In genomic region chr6:43506667-43507471, GRCh38 we compare ENCODE assay signal across 8 cellular contexts. TPM values are rescaled to one million over a fixed set of nuclear protein-coding genes. Genes with fewer than 3 reads are reported as not detected.
DNase-seq lines count a peak whose midpoint lies in the region; ATAC-seq, FAIRE-seq and TF ChIP-seq lines count a peak whose summit lies in the region.

No MANE protein-coding gene starts in this region.

- H3K27ac Mint-ChIP-seq in activated B cell treated with CpG ODN at 0.5 μM for 24 hours, result no peak overlapping the region

- peak; percentile 41 for FAIRE-seq in keratinocyte (lab: Jason Lieb, UNC)

- H3K4me3 ChIP-seq in mammary epithelial cell (replicated peaks in 1 of 3; ENCODE audit: insufficient read depth in 1 of 3, low read depth in 2 of 3, low read length in 3 of 3) (no peak overlapping the region), keratinocyte (ENCODE audit: control insufficient read depth in 2 of 3, extremely low read depth in 1 of 3, insufficient read depth in 2 of 3, low read depth in 1 of 3, low read length in 3 of 3) (no peak overlapping the region)

- H3K27ac ChIP-seq in mammary epithelial cell (ENCODE audit: insufficient read depth, low read depth, low read length) (no peak overlapping the region), keratinocyte (ENCODE audit: control insufficient read depth, insufficient read depth, low read length) (no peak overlapping the region)

- H3K36me3 ChIP-seq in mammary epithelial cell (ENCODE audit: insufficient read depth, low read length) (peaks cover 17% of the 10 kb centered on the region), keratinocyte (ENCODE audit: control insufficient read depth in 2 of 2, extremely low read depth in 1 of 2, insufficient read depth in 2 of 2, low read length in 2 of 2) (peaks cover 29 to 32% of the 10 kb centered on the region in 2 experiments)

- no peaks in the 10 kb centered on the region for H3K9me3 Mint-ChIP-seq in activated B cell treated with CpG ODN at 0.5 μM for 24 hours

- no peaks in the 10 kb centered on the region for H4K20me1 ChIP-seq in mammary epithelial cell (ENCODE audit: insufficient read depth, low read length)
- no peaks in the 10 kb centered on the region for H4K20me1 ChIP-seq in keratinocyte (ENCODE audit: control insufficient read depth, extremely low read depth, insufficient read depth, low read length)

- no peak overlapping the region for H2AFZ ChIP-seq in mammary epithelial cell (ENCODE audit: low read depth, low read length)
- no peak overlapping the region for H2AFZ ChIP-seq in keratinocyte (ENCODE audit: control insufficient read depth, low read length)

- no TSS peak for BruUV-seq in mammary epithelial cell (replicated peaks; lab: Mats Ljungman, UMichigan)

- peaks cover 12% of the 10 kb centered on the region for H3K4me1 ChIP-seq in mammary epithelial cell (ENCODE audit: insufficient read depth, low read length)
- H3K4me1 ChIP-seq in keratinocyte (ENCODE audit: control insufficient read depth, extremely low read depth, insufficient read depth, low read length), result peaks cover 15% of the 10 kb centered on the region

- H3K27me3 ChIP-seq in mammary epithelial cell (ENCODE audit: insufficient read depth, low read length) (no peaks in the 10 kb centered on the region), keratinocyte (ENCODE audit: control insufficient read depth, extremely low read depth, insufficient read depth, low read length) (peaks cover 10% of the 10 kb centered on the region)

- in situ Hi-C loops in mammary epithelial cell (cut with MboI; ENCODE audit: low sequenced_read_pairs in 2 of 2), result no loop called here

- peaks cover 19% of the 10 kb centered on the region for H3K4me1 Mint-ChIP-seq in activated B cell treated with CpG ODN at 0.5 μM for 24 hours

- H3K4me2 ChIP-seq in mammary epithelial cell (ENCODE audit: insufficient read depth, low read depth, low read length) (no peak overlapping the region), keratinocyte (ENCODE audit: control insufficient read depth, extremely low read depth, insufficient read depth, low read depth, low read length) (no peak overlapping the region)

- WGBS in mammary epithelial cell (ENCODE audit: low coverage, missing lambda C conversion rate), result 21% methylated on average over 14 of the region's 14 CpGs

- no peak overlapping the region for H3K4me3 Mint-ChIP-seq in activated B cell treated with CpG ODN at 0.5 μM for 24 hours

- H3K36me3 Mint-ChIP-seq in activated B cell treated with CpG ODN at 0.5 μM for 24 hours (ENCODE audit: low read depth), result peaks cover 51% of the 10 kb centered on the region

- H3K9ac ChIP-seq in mammary epithelial cell (ENCODE audit: insufficient read depth, low read length), result no peak overlapping the region
- H3K9ac ChIP-seq in keratinocyte (ENCODE audit: control insufficient read depth, extremely low read depth, insufficient read depth, low read length), result no peak overlapping the region

- H3K79me2 ChIP-seq in mammary epithelial cell (ENCODE audit: insufficient read depth, low read length) (no peaks in the 10 kb centered on the region), keratinocyte (ENCODE audit: control insufficient read depth, insufficient read depth, low read length) (no peaks in the 10 kb centered on the region)

- H3K9me1 ChIP-seq in keratinocyte (ENCODE audit: control insufficient read depth, extremely low read depth, insufficient read depth, low read length), result no peaks in the 10 kb centered on the region

- intact Hi-C loops in activated B cell treated with CpG ODN at 0.5 μM for 24 hours (cut with micrococcal nuclease), result loop anchor here (1.0 to 5.0 kb wide), 8 partner anchors 30 to 572 kb away; partner anchors contain the start of genes CRIP3, DLK2, DNPH1 and TJAP1
- intact Hi-C loops in mammary epithelial cell (cut with micrococcal nuclease), result loop anchor here (1.0 kb wide), 3 partner anchors 53 to 244 kb away; no protein-coding TSS in a partner anchor

- H3K9me3 ChIP-seq in mammary epithelial cell (replicated peaks; ENCODE audit: insufficient read depth, low read length) (no peaks in the 10 kb centered on the region), keratinocyte (ENCODE audit: control insufficient read depth, low read depth, low read length) (no peaks in the 10 kb centered on the region)

- dilution Hi-C loops in mammary epithelial cell (cut with HindIII; ENCODE audit: low sequenced_read_pairs), result no loop called here
- dilution Hi-C loops in keratinocyte (cut with MboI; ENCODE audit: extremely low pct_ligation_motif_present, low sequenced_read_pairs), result no loop called here

- CTCF ChIA-PET in activated B cell treated with CpG ODN at 0.5 μM for 24 hours (lab: Charles Lee), result interaction anchor here (0.7 to 3.6 kb wide), 20 partner anchors 10 to 364 kb away, joined by 3 to 33 read pairs (median 4); partner anchors contain the start of genes ABCC10, CRIP3, DLK2 and DNPH1
- CTCF ChIA-PET in mammary epithelial cell (lab: Charles Lee; ENCODE audit: low non-redundant PET), result no interaction called here

- ATAC-seq in HG02759 (IDR thresholded peaks at IDR 0.05; ENCODE audit: unreplicated experiment), result peak; percentile 49
- ATAC-seq in activated B cell treated with CpG ODN at 0.5 μM for 24 hours (ENCODE audit: low read depth), result peak; percentile 60
- ATAC-seq in GM19397 (IDR thresholded peaks at IDR 0.05; ENCODE audit: unreplicated experiment), result no peak

- DNase-seq in EL, result peak; percentile 80
- peak; percentile 66 for DNase-seq in NCI-H2227 treated with DMSO at 0.1 percent for 48 hours (lab: John Stamatoyannopoulos, UW)
- DNase-seq in activated B cell treated with CpG ODN at 0.5 μM for 24 hours, result peak; percentile 67
- DNase-seq in mammary epithelial cell, result peak; percentile 62
- DNase-seq in keratinocyte (ENCODE audit: low read depth, low spot score), result no peak
- peak; percentile 59 to 72 (median 66) for DNase-seq in stimulated activated CD4-positive, alpha-beta T cell treated with anti-CD3 and anti-CD28 coated beads, Interleukin-1b, Interleukin-23, amount 100 ng/mL, for 24 hours (ENCODE audit: low read depth in 4 of 4, low spot score in 1 of 4)

- H3K27me3 Mint-ChIP-seq in activated B cell treated with CpG ODN at 0.5 μM for 24 hours, result peaks cover 9% of the 10 kb centered on the region

- TF ChIP-seq CTCF in activated B cell treated with CpG ODN at 0.5 μM for 24 hours (IDR thresholded peaks at IDR 0.05) (peak; percentile 53), mammary epithelial cell (conservative IDR thresholded peaks at IDR 0.05 in 1 of 2, IDR thresholded peaks at IDR 0.05 in 1 of 2; ENCODE audit: extremely low read depth in 1 of 2, insufficient read depth in 1 of 2, low read depth in 1 of 2, low read length in 2 of 2) (peak; percentile 91 to 92), keratinocyte (optimal IDR thresholded peaks at IDR 0.05 in 1 of 3, IDR thresholded peaks at IDR 0.05 in 1 of 3, conservative IDR thresholded peaks at IDR 0.05 in 1 of 3; ENCODE audit: extremely low read depth in 1 of 3, insufficient read depth in 2 of 3, low read length in 3 of 3) (peak in 2 of 3 experiments; percentile 92 to 96)

- POLR2A ChIA-PET in activated B cell treated with CpG ODN at 0.5 μM for 24 hours (lab: Charles Lee), result interaction anchor here (0.6 to 3.2 kb wide), 6 partner anchors 10 to 760 kb away, joined by 3 to 15 read pairs (median 4); partner anchors contain the start of genes POLR1C, TJAP1 and YIPF3

RNA-seq across cellular contexts. Expression of gene LRRC73, which starts 3.3 kb away (rescaled TPM):
- 0.31 and 0.34 TPM in 2 replicates for total RNA-seq in activated B cell treated with CpG ODN at 0.5 μM for 24 hours
- total RNA-seq in mammary epithelial cell, result 1 to 10 TPM in 1 of 2 donors, under 1 TPM in 1; 0.83 to 1.6 TPM
- 0.75 TPM for polyA plus RNA-seq in mammary epithelial cell
- not detected for polyA minus RNA-seq in mammary epithelial cell
- polyA plus RNA-seq in keratinocyte, result 0.16 to 0.40 TPM (median 0.18 TPM) in 3 replicates
- 0.12 TPM for polyA plus RNA-seq in keratinocyte (2011; ENCODE audit: low read depth)
- 0.22 and 0.55 TPM in 2 replicates for polyA plus RNA-seq in keratinocyte (2011; cell fraction: cytosol; rRNA removed)
- 0.27 and 0.49 TPM in 2 replicates for polyA plus RNA-seq in keratinocyte (2011; cell fraction: nucleus; rRNA removed)
- polyA plus RNA-seq in keratinocyte (2012; ENCODE audit: low replicate concordance), result 0.35 and 0.49 TPM in 2 replicates
- 0.26 to 0.30 TPM in 2 of 3 replicates, not detected in the other for polyA minus RNA-seq in keratinocyte
- polyA minus RNA-seq in keratinocyte (2011; cell fraction: cytosol; rRNA and poly(A)+ RNA removed), result not detected
- not detected in 2 replicates for polyA minus RNA-seq in keratinocyte (2011; cell fraction: nucleus; rRNA and poly(A)+ RNA removed)

RNA-seq across cellular contexts. Expression of gene YIPF3, which starts 9.9 kb away (rescaled TPM):
- total RNA-seq in activated B cell treated with CpG ODN at 0.5 μM for 24 hours (51.7 and 59.1 TPM in 2 replicates), mammary epithelial cell (10 to 100 TPM; 71.2 to 83.8 TPM)
- polyA plus RNA-seq in mammary epithelial cell (112 TPM), keratinocyte (120 to 138 TPM (median 136 TPM) in 3 replicates)
- polyA minus RNA-seq in mammary epithelial cell (104 TPM), keratinocyte (142 to 213 TPM (median 144 TPM) in 3 replicates)
- 29.2 TPM for polyA plus RNA-seq in keratinocyte (2011; ENCODE audit: low read depth)
- polyA plus RNA-seq in keratinocyte (2011; cell fraction: cytosol; rRNA removed), result 103 and 104 TPM in 2 replicates
- 154 and 155 TPM in 2 replicates for polyA plus RNA-seq in keratinocyte (2011; cell fraction: nucleus; rRNA removed)
- polyA plus RNA-seq in keratinocyte (2012; ENCODE audit: low replicate concordance), result 63.0 and 89.2 TPM in 2 replicates
- polyA minus RNA-seq in keratinocyte (2011; cell fraction: cytosol; rRNA and poly(A)+ RNA removed), result 90.5 TPM
- polyA minus RNA-seq in keratinocyte (2011; cell fraction: nucleus; rRNA and poly(A)+ RNA removed), result 57.6 and 64.5 TPM in 2 replicates

RNA-seq across cellular contexts. Expression of gene POLR1C, which starts 10.0 kb away (rescaled TPM):
- total RNA-seq in activated B cell treated with CpG ODN at 0.5 μM for 24 hours (67.7 and 75.6 TPM in 2 replicates), mammary epithelial cell (10 to 100 TPM; 28.2 to 50.5 TPM)
- polyA plus RNA-seq in mammary epithelial cell (63.6 TPM), keratinocyte (99.6 to 121 TPM (median 119 TPM) in 3 replicates)
- polyA minus RNA-seq in mammary epithelial cell (200 TPM), keratinocyte (35.0 to 95.4 TPM (median 86.0 TPM) in 3 replicates)
- polyA plus RNA-seq in keratinocyte (2011; ENCODE audit: low read depth), result 34.9 TPM
- 69.9 and 106 TPM in 2 replicates for polyA plus RNA-seq in keratinocyte (2011; cell fraction: cytosol; rRNA removed)
- polyA plus RNA-seq in keratinocyte (2011; cell fraction: nucleus; rRNA removed), result 155 and 201 TPM in 2 replicates
- 90.8 and 119 TPM in 2 replicates for polyA plus RNA-seq in keratinocyte (2012; ENCODE audit: low replicate concordance)
- polyA minus RNA-seq in keratinocyte (2011; cell fraction: cytosol; rRNA and poly(A)+ RNA removed), result 38.0 TPM
- polyA minus RNA-seq in keratinocyte (2011; cell fraction: nucleus; rRNA and poly(A)+ RNA removed), result 28.9 and 53.4 TPM in 2 replicates

RNA-seq across cellular contexts. Expression of gene TJAP1, which starts 29.5 kb away (rescaled TPM):
- total RNA-seq in activated B cell treated with CpG ODN at 0.5 μM for 24 hours (36.0 and 45.3 TPM in 2 replicates), mammary epithelial cell (10 to 100 TPM; 26.8 to 80.5 TPM)
- polyA plus RNA-seq in mammary epithelial cell (34.1 TPM), keratinocyte (17.2 to 45.5 TPM (median 23.3 TPM) in 3 replicates)
- polyA minus RNA-seq in mammary epithelial cell (37.0 TPM), keratinocyte (10.4 to 24.4 TPM (median 16.7 TPM) in 3 replicates)
- polyA plus RNA-seq in keratinocyte (2011; ENCODE audit: low read depth), result 41.6 TPM
- 14.3 and 25.4 TPM in 2 replicates for polyA plus RNA-seq in keratinocyte (2011; cell fraction: cytosol; rRNA removed)
- polyA plus RNA-seq in keratinocyte (2011; cell fraction: nucleus; rRNA removed), result 78.8 and 84.0 TPM in 2 replicates
- 12.6 and 28.6 TPM in 2 replicates for polyA plus RNA-seq in keratinocyte (2012; ENCODE audit: low replicate concordance)
- polyA minus RNA-seq in keratinocyte (2011; cell fraction: cytosol; rRNA and poly(A)+ RNA removed), result 11.7 TPM
- polyA minus RNA-seq in keratinocyte (2011; cell fraction: nucleus; rRNA and poly(A)+ RNA removed), result 11.8 and 19.6 TPM in 2 replicates

RNA-seq across cellular contexts. Expression of gene DLK2, which starts 51.5 kb away (rescaled TPM):
- 1.4 TPM in 2 replicates for total RNA-seq in activated B cell treated with CpG ODN at 0.5 μM for 24 hours
- 10 to 100 TPM; 45.2 to 49.9 TPM for total RNA-seq in mammary epithelial cell
- polyA plus RNA-seq in mammary epithelial cell, result 53.9 TPM
- 51.4 TPM for polyA minus RNA-seq in mammary epithelial cell
- 19.8 to 32.2 TPM (median 31.6 TPM) in 3 replicates for polyA plus RNA-seq in keratinocyte
- 2.2 TPM for polyA plus RNA-seq in keratinocyte (2011; ENCODE audit: low read depth)
- 21.9 and 51.1 TPM in 2 replicates for polyA plus RNA-seq in keratinocyte (2011; cell fraction: cytosol; rRNA removed)
- 55.1 and 77.8 TPM in 2 replicates for polyA plus RNA-seq in keratinocyte (2011; cell fraction: nucleus; rRNA removed)
- polyA plus RNA-seq in keratinocyte (2012; ENCODE audit: low replicate concordance), result 20.2 and 38.7 TPM in 2 replicates
- 23.2 to 88.5 TPM (median 28.0 TPM) in 3 replicates for polyA minus RNA-seq in keratinocyte
- 67.7 TPM for polyA minus RNA-seq in keratinocyte (2011; cell fraction: cytosol; rRNA and poly(A)+ RNA removed)
- polyA minus RNA-seq in keratinocyte (2011; cell fraction: nucleus; rRNA and poly(A)+ RNA removed), result 34.7 and 38.7 TPM in 2 replicates
